ENCODE assay signal across 1 cellular context in genomic region chr10:26492725-26493124, GRCh38.
A peak's percentile ranks its signal among the peaks of the same experiment; 100 is the strongest.
TF ChIP-seq lines count a peak whose summit lies in the region.

No MANE protein-coding gene starts in this region.

TF ChIP-seq in H1, 55 proteins besides CTCF, POLR2A, EP300 and RAD21:
- 0 out of 2 replicates have a peak, but pooled peaks have one; percentile 40 for TF ChIP-seq SP1 (IDR thresholded peaks at IDR 0.05; ENCODE audit: low read depth, low read length)
- TF ChIP-seq YY1 (IDR thresholded peaks at IDR 0.05; ENCODE audit: low read depth, low read length), result 0 out of 2 replicates have a peak, but pooled peaks have one; percentile 29
- 0 out of 2 replicates have a peak, but pooled peaks have one; percentile 18 for TF ChIP-seq TEAD4 (IDR thresholded peaks at IDR 0.05; ENCODE audit: low read depth, low read length)
